In the genomic region with DNA sequence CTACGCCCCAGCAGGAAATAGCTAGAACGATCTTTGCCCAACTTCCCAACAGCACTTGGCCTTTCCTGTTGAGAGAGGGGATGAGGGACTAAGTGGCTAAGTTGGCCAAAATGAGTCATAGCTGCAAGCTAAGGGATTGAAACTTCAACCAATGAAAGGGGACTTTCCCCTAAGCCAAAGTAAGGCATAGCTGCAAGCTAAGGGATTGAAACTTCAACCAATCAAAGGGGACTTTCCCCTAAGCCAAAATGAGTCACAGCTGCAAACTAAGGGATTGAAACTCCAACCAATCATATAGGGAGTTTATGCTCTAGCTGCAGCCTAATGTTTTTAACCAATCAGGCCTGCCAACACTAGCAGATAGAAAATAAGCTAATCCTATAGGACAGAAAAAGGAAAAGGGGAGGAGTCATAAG, we compare ENCODE assay signal across 13 cellular contexts.
A peak's percentile ranks its signal among the peaks of the same experiment; 100 is the strongest.
DNase-seq lines count a peak whose midpoint lies in the region; ATAC-seq and TF ChIP-seq lines count a peak whose summit lies in the region.
"Had no signal": no experiment of that assay in that cellular context is flagged by ENCODE, and none has a peak within 500 bp of the region (broad histone marks: within the 10 kb centered on the region; RNA-seq: fewer than 3 reads in every experiment).

No MANE protein-coding gene starts in this region.

- no peaks in the 10 kb centered on the region for H3K27me3 ChIP-seq in heart left ventricle
- H3K27me3 ChIP-seq: body of pancreas, suprapubic skin had no signal

- TF ChIP-seq POLR2A in heart left ventricle (IDR thresholded peaks at IDR 0.05): no peak

- intact Hi-C loops in heart left ventricle (cut with DNase I): no loop called here

- no peak overlapping the region for H3K4me3 ChIP-seq in heart left ventricle
- H3K4me3 ChIP-seq: A549, body of pancreas, suprapubic skin had no signal

- peaks cover 0 to 4% (median 0%) of the 10 kb centered on the region in 12 donors for H3K9me3 ChIP-seq in heart left ventricle
- H3K9me3 ChIP-seq: A549, body of pancreas, Caco-2, suprapubic skin had no signal

- peak; percentile 88 for ATAC-seq in HG02588 (IDR thresholded peaks at IDR 0.05; ENCODE audit: unreplicated experiment)
- ATAC-seq in HG03565 (IDR thresholded peaks at IDR 0.05; ENCODE audit: unreplicated experiment): peak; percentile 82
- no peak for ATAC-seq in heart left ventricle
- ATAC-seq: A549, body of pancreas had no signal

- 73 to 81% (median 75%) methylated on average over 2 of the region's 2 CpGs for WGBS in heart left ventricle, 4 donors

- H3K4me1 ChIP-seq in heart left ventricle: no peaks in the 10 kb centered on the region
- H3K4me1 ChIP-seq: A549, body of pancreas, Caco-2, suprapubic skin had no signal

- H3K36me3 ChIP-seq in heart left ventricle: no peaks in the 10 kb centered on the region
- H3K36me3 ChIP-seq: suprapubic skin had no signal

- TF ChIP-seq CTCF in heart left ventricle (IDR thresholded peaks at IDR 0.05): no peak

- no peak overlapping the region for H3K27ac ChIP-seq in heart left ventricle
- H3K27ac ChIP-seq: A549, body of pancreas, RWPE1, suprapubic skin had no signal

- peak; percentile 61 for DNase-seq in activated CD8-positive, alpha-beta memory T cell treated with anti-CD3 and anti-CD28 coated beads for 24 hours
- DNase-seq in activated CD8-positive, alpha-beta memory T cell treated with anti-CD3 and anti-CD28 coated beads, Interleukin-2, amount 50 U/mL, for 48 hours: no peak
- DNase-seq in renal cortical epithelial cell (ENCODE audit: low read depth) (peak; percentile 15), Kasumi-1 (lab: John Stamatoyannopoulos, UW) (no peak), heart left ventricle (no peak)
- no peak for DNase-seq in stimulated activated CD4-positive, alpha-beta T cell treated with anti-CD3 and anti-CD28 coated beads, Interleukin-15, amount 100 ng/mL, for 24 hours
- DNase-seq: body of pancreas, Caco-2 had no signal

Comparison
In these comparisons a context has a peak if more than half of its experiments do, and no peak if none do; other contexts are left out.
1. DNase-seq: peak in activated CD8-positive, alpha-beta memory T cell treated with anti-CD3 and anti-CD28 coated beads for 24 hours (single experiment) and renal cortical epithelial cell (single experiment); none in activated CD8-positive, alpha-beta memory T cell treated with anti-CD3 and anti-CD28 coated beads, Interleukin-2, amount 50 U/mL, for 48 hours (single experiment), Kasumi-1 (0 of 2), heart left ventricle (0 of 5) and stimulated activated CD4-positive, alpha-beta T cell treated with anti-CD3 and anti-CD28 coated beads, Interleukin-15, amount 100 ng/mL, for 24 hours (single experiment).
2. ATAC-seq: peak in HG02588 (single experiment) and HG03565 (single experiment); none in heart left ventricle (0 of 4).